11 cellular contexts compared by ENCODE assay signal in the genomic region with DNA sequence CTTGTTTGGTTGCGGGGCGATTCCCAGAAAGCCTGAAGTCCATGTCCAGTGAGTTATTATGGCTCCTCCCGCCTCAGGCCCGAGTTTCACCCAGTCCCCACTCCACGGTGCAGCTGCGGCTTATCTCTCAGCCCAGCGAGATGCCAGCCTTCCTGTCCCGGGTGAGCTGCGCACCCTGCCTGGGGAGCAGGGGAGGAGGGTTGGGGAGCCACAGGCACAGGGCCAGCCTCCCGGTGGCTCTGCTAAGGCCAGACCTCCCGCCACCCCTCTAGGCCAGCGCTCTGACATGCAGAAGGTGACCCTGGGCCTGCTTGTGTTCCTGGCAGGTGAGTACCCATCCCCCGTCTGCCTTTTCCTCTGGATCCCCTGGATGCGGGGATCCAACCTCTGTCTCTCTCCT. TPM values are rescaled to one million over a fixed set of nuclear protein-coding genes. Genes with fewer than 3 reads are reported as not detected.
DNase-seq lines count a peak whose midpoint lies in the region; ATAC-seq, FAIRE-seq and TF ChIP-seq lines count a peak whose summit lies in the region.
"Had no signal": no experiment of that assay in that cellular context is flagged by ENCODE, and none has a peak within 500 bp of the region (broad histone marks: within the 10 kb centered on the region; RNA-seq: fewer than 3 reads in every experiment).

No MANE protein-coding gene starts in this region.

- no peak overlapping the region for H3K23ac ChIP-seq in mesendoderm (ENCODE audit: low read length)

- peaks cover 7 to 11% (median 8%) of the 10 kb centered on the region in 3 donors for H3K4me1 Mint-ChIP-seq in CD8-positive, alpha-beta memory T cell

- H3K4me1 ChIP-seq in mesendoderm (ENCODE audit: control insufficient read depth, low read depth, low read length): peaks cover 5% of the 10 kb centered on the region
- peaks cover 8% of the 10 kb centered on the region for H3K4me1 ChIP-seq in CD8-positive, alpha-beta memory T cell (ENCODE audit: insufficient read depth, low read length)

- no peak overlapping the region for H4K8ac ChIP-seq in mesendoderm (ENCODE audit: low read depth, low read length)

- no peak overlapping the region for H2BK120ac ChIP-seq in mesendoderm (ENCODE audit: low read depth, low read length)

- DNase-seq in CMK (ENCODE audit: low read depth) (peak; percentile 41), bronchial epithelial cell (ENCODE audit: low read depth) (no peak), mesendoderm (no peak)
- DNase-seq in CD8-positive, alpha-beta memory T cell: no peak
- DNase-seq: activated naive CD8-positive, alpha-beta T cell treated with anti-CD3 and anti-CD28 coated beads, Interleukin-2, amount 10 ng/mL, durations not matched to agents 7 days and 5 days; MM.1S had no signal

- no peaks in the 10 kb centered on the region for H3K9me3 Mint-ChIP-seq in CD8-positive, alpha-beta memory T cell
- H3K9me3 Mint-ChIP-seq: activated naive CD8-positive, alpha-beta T cell treated with anti-CD3 and anti-CD28 coated beads, Interleukin-2, amount 10 ng/mL, durations not matched to agents 7 days and 5 days had no signal

- no peak overlapping the region for H3K4me3 Mint-ChIP-seq in CD8-positive, alpha-beta memory T cell
- H3K4me3 Mint-ChIP-seq: activated naive CD8-positive, alpha-beta T cell treated with anti-CD3 and anti-CD28 coated beads, Interleukin-2, amount 10 ng/mL, durations not matched to agents 7 days and 5 days had no signal

- peak overlapping the region in 2 of 8 donors; percentile 63 to 81 for H3K27ac Mint-ChIP-seq in CD8-positive, alpha-beta memory T cell
- H3K27ac Mint-ChIP-seq: activated naive CD8-positive, alpha-beta T cell treated with anti-CD3 and anti-CD28 coated beads, Interleukin-2, amount 10 ng/mL, durations not matched to agents 7 days and 5 days had no signal

- POLR2A ChIA-PET in CD8-positive, alpha-beta memory T cell (lab: Charles Lee): no interaction called here

- peak overlapping the region; percentile 52 for H3K4me3 ChIP-seq in bronchial epithelial cell (ENCODE audit: low read depth, low read length)
- no peak overlapping the region for H3K4me3 ChIP-seq in mesendoderm (ENCODE audit: low read length)
- H3K4me3 ChIP-seq in CD8-positive, alpha-beta memory T cell (ENCODE audit: low read length): no peak overlapping the region

- no peak overlapping the region for H3K27ac ChIP-seq in mesendoderm (ENCODE audit: low read depth, low read length)
- H3K27ac ChIP-seq in CD8-positive, alpha-beta memory T cell (ENCODE audit: low read depth, low read length): no peak overlapping the region
- H3K27ac ChIP-seq: parathyroid adenoma had no signal

- no CpG with 5 or more reads among the region's 14 CpGs for WGBS in mesendoderm (ENCODE audit: extremely low coverage, insufficient coverage, low lambda C conversion rate)

- H2BK5ac ChIP-seq in mesendoderm (ENCODE audit: low read length): no peak overlapping the region

- no peak overlapping the region for H3K18ac ChIP-seq in mesendoderm (ENCODE audit: low read length)

- H2BK15ac ChIP-seq in mesendoderm (replicated peaks; ENCODE audit: low read depth): no peak overlapping the region

- H3K79me1 ChIP-seq in mesendoderm (ENCODE audit: low read length): no peaks in the 10 kb centered on the region

- H3K36me3 ChIP-seq in bronchial epithelial cell (ENCODE audit: control insufficient read depth, insufficient read depth, low read length) (peaks cover 20% of the 10 kb centered on the region), mesendoderm (ENCODE audit: control insufficient read depth, insufficient read depth, low read length) (no peaks in the 10 kb centered on the region)
- H3K36me3 ChIP-seq in CD8-positive, alpha-beta memory T cell (ENCODE audit: insufficient read depth, low read length): no peaks in the 10 kb centered on the region

- no peak overlapping the region for H4K5ac ChIP-seq in mesendoderm (ENCODE audit: low read length)

- no peaks in the 10 kb centered on the region for H3K9me3 ChIP-seq in CD8-positive, alpha-beta memory T cell (ENCODE audit: low read length)

- no peaks in the 10 kb centered on the region for H3K79me2 ChIP-seq in mesendoderm (ENCODE audit: control insufficient read depth, insufficient read depth, low read length)
- H3K79me2 ChIP-seq: parathyroid adenoma had no signal

- no peaks in the 10 kb centered on the region for H3K27me3 ChIP-seq in bronchial epithelial cell (ENCODE audit: control insufficient read depth, insufficient read depth, low read length)
- H3K27me3 ChIP-seq in mesendoderm (ENCODE audit: insufficient read depth, low read length, poor library complexity): no peaks in the 10 kb centered on the region
- H3K27me3 ChIP-seq in CD8-positive, alpha-beta memory T cell (ENCODE audit: insufficient read depth, low read length, poor library complexity, severe bottlenecking): no peaks in the 10 kb centered on the region

- H3K36me3 Mint-ChIP-seq in CD8-positive, alpha-beta memory T cell: peaks cover 0 to 2% (median 0%) of the 10 kb centered on the region in 3 donors
- H3K36me3 Mint-ChIP-seq: activated naive CD8-positive, alpha-beta T cell treated with anti-CD3 and anti-CD28 coated beads, Interleukin-2, amount 10 ng/mL, durations not matched to agents 7 days and 5 days had no signal

- no peak for TF ChIP-seq CTCF in bronchial epithelial cell (IDR thresholded peaks at IDR 0.05; ENCODE audit: insufficient read depth, low read length, severe bottlenecking)

- H3K4ac ChIP-seq in mesendoderm (ENCODE audit: low read depth, low read length): no peak overlapping the region

- H3K56ac ChIP-seq in mesendoderm (ENCODE audit: low read length): peak overlapping the region; percentile 49

- H3K9ac ChIP-seq in mesendoderm (ENCODE audit: low read length): no peak overlapping the region
- H3K9ac ChIP-seq: parathyroid adenoma had no signal

- ATAC-seq in GM19035 (IDR thresholded peaks at IDR 0.05; ENCODE audit: unreplicated experiment): no peak
- no peak for ATAC-seq in HG02610 (IDR thresholded peaks at IDR 0.05; ENCODE audit: unreplicated experiment)

- H2AK5ac ChIP-seq in mesendoderm (ENCODE audit: low read length): no peak overlapping the region

- no peak overlapping the region for H3K4me2 ChIP-seq in mesendoderm (ENCODE audit: low read length)

- CTCF ChIA-PET in CD8-positive, alpha-beta memory T cell (lab: Charles Lee): interaction anchor here (0.7 kb wide), 1 partner anchor 17 kb away, joined by 3 read pairs; no protein-coding TSS in a partner anchor

- no peak for FAIRE-seq in bronchial epithelial cell (lab: Jason Lieb, UNC)

- H3K27me3 Mint-ChIP-seq in CD8-positive, alpha-beta memory T cell: peaks cover 3 to 4% of the 10 kb centered on the region in 2 donors
- H3K27me3 Mint-ChIP-seq: activated naive CD8-positive, alpha-beta T cell treated with anti-CD3 and anti-CD28 coated beads, Interleukin-2, amount 10 ng/mL, durations not matched to agents 7 days and 5 days had no signal

RNA-seq across cellular contexts. Expression of gene FXYD3, which starts 3.5 kb away (rescaled TPM):
- 309 and 548 TPM in 2 replicates for total RNA-seq in bronchial epithelial cell
- polyA plus RNA-seq in mesendoderm (2013, experiment 1 of 2): 0.10 TPM
- 0.10 TPM for polyA plus RNA-seq in mesendoderm (2013, experiment 2 of 2)
- total RNA-seq in CD8-positive, alpha-beta memory T cell: not detected
- not detected for polyA plus RNA-seq in CD8-positive, alpha-beta memory T cell
- total RNA-seq: activated naive CD8-positive, alpha-beta T cell treated with anti-CD3 and anti-CD28 coated beads, Interleukin-2, amount 10 ng/mL, durations not matched to agents 7 days and 5 days; mononuclear cell had no signal
- polyA plus RNA-seq: AG04450 had no signal

RNA-seq across cellular contexts. Expression of gene LGI4, which starts 15.8 kb away (rescaled TPM):
- total RNA-seq in bronchial epithelial cell: not detected in 2 replicates
- polyA plus RNA-seq in mesendoderm (2013, experiment 1 of 2): 0.34 TPM
- polyA plus RNA-seq in mesendoderm (2013, experiment 2 of 2): 0.49 TPM
- total RNA-seq in CD8-positive, alpha-beta memory T cell: under 1 TPM in 1 of 2 experiments, not detected in 1; 0.18 TPM
- not detected for polyA plus RNA-seq in CD8-positive, alpha-beta memory T cell

RNA-seq across cellular contexts. Expression of gene FXYD1, which starts 19.5 kb away (rescaled TPM):
- not detected in 2 replicates for total RNA-seq in bronchial epithelial cell
- 3.2 TPM for polyA plus RNA-seq in mesendoderm (2013, experiment 1 of 2)
- 3.1 TPM for polyA plus RNA-seq in mesendoderm (2013, experiment 2 of 2)
- not detected for total RNA-seq in CD8-positive, alpha-beta memory T cell
- polyA plus RNA-seq in CD8-positive, alpha-beta memory T cell: 0.79 TPM
- total RNA-seq: activated naive CD8-positive, alpha-beta T cell treated with anti-CD3 and anti-CD28 coated beads, Interleukin-2, amount 10 ng/mL, durations not matched to agents 7 days and 5 days had no signal

RNA-seq across cellular contexts. Expression of gene FXYD7, which starts 24.0 kb away (rescaled TPM):
- not detected in 2 replicates for total RNA-seq in bronchial epithelial cell
- 3.8 TPM for polyA plus RNA-seq in mesendoderm (2013, experiment 1 of 2)
- 4.5 TPM for polyA plus RNA-seq in mesendoderm (2013, experiment 2 of 2)
- total RNA-seq in CD8-positive, alpha-beta memory T cell: 1 to 10 TPM in 1 of 2 experiments, under 1 TPM in 1; 0.60 to 1.0 TPM
- polyA plus RNA-seq in CD8-positive, alpha-beta memory T cell: 12.9 TPM
- polyA plus RNA-seq: AG04450 had no signal

RNA-seq across cellular contexts. Expression of gene FXYD5, which starts 35.4 kb away (rescaled TPM):
- 11.3 and 12.4 TPM in 2 replicates for total RNA-seq in bronchial epithelial cell
- 130 TPM for polyA plus RNA-seq in mesendoderm (2013, experiment 1 of 2)
- 134 TPM for polyA plus RNA-seq in mesendoderm (2013, experiment 2 of 2)
- 100 to 1,000 TPM; 295 TPM for total RNA-seq in CD8-positive, alpha-beta memory T cell
- polyA plus RNA-seq in CD8-positive, alpha-beta memory T cell: 560 TPM

Comparison
In these comparisons a context has a peak if more than half of its experiments do, and no peak if none do; other contexts are left out.
1. RNA of gene FXYD3, which starts 3.5 kb away (total RNA-seq): 309 to 548 TPM in bronchial epithelial cell; not detected in CD8-positive, alpha-beta memory T cell; every median in the first group is over 100 times any median in the second.